ENCODE assay signal across 2 cellular contexts in the genomic region with DNA sequence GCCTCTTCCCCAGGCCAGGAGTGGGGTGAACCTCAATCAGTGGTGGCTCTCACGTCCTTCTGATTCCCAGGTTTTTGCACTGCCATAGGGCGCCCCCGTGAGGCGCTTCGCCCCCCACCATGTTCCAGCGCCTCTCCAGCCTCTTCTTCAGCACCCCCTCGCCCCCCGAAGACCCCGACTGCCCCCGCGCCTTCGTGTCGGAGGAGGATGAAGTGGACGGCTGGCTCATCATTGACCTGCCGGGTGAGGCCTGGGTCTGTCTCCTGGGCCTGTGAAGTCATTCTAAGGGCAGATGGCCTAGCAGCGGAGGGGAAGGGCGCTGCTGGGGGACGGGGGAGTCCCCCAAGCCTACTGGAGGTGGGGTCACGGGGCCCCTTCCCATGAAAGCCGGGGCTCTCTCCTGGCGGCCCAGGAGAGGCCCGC.
TF ChIP-seq lines count a peak whose summit lies in the region.

No MANE protein-coding gene starts in this region.

TF ChIP-seq in IMR-90, 13 proteins besides CTCF, POLR2A, EP300 and RAD21:
- TF ChIP-seq FOS (IDR thresholded peaks at IDR 0.05; ENCODE audit: low read depth, low read length) (no peak), RFX5 (IDR thresholded peaks at IDR 0.05; ENCODE audit: low read depth, low read length) (no peak), RCOR1 (IDR thresholded peaks at IDR 0.05; ENCODE audit: insufficient replicate concordance, low read length) (no peak), MAZ (IDR thresholded peaks at IDR 0.05; ENCODE audit: borderline replicate concordance, low read depth, low read length) (0 out of 2 replicates have a peak, but pooled peaks have one; percentile 3), CHD1 (IDR thresholded peaks at IDR 0.05; ENCODE audit: low read depth, low read length) (no peak), MXI1 (IDR thresholded peaks at IDR 0.05; ENCODE audit: borderline replicate concordance, low read depth, low read length) (no peak), NFE2L2 (IDR thresholded peaks at IDR 0.05; ENCODE audit: low read depth, low read length) (no peak), SMC3 (IDR thresholded peaks at IDR 0.05; ENCODE audit: low read depth, low read length) (0 out of 2 replicates have a peak, but pooled peaks have one; percentile 14), BHLHE40 (IDR thresholded peaks at IDR 0.05; ENCODE audit: low read depth, low read length) (no peak)
- TF ChIP-seq, protein P1, sequence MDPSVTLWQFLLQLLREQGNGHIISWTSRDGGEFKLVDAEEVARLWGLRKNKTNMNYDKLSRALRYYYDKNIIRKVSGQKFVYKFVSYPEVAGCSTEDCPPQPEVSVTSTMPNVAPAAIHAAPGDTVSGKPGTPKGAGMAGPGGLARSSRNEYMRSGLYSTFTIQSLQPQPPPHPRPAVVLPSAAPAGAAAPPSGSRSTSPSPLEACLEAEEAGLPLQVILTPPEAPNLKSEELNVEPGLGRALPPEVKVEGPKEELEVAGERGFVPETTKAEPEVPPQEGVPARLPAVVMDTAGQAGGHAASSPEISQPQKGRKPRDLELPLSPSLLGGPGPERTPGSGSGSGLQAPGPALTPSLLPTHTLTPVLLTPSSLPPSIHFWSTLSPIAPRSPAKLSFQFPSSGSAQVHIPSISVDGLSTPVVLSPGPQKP (IDR thresholded peaks at IDR 0.05; ENCODE audit: borderline replicate concordance, low read depth, low read length) = no peak

TF ChIP-seq in K562, 482 proteins besides CTCF, POLR2A, EP300 and RAD21:
- TF ChIP-seq ZNF79 (CRISPR knock-in tag; IDR thresholded peaks at IDR 0.05; ENCODE audit: low read depth) (no peak), SMC3 (conservative IDR thresholded peaks at IDR 0.05; ENCODE audit: insufficient read depth, low read depth, low read length) (peak; percentile 42; the same call in 1 of the 2 replicates), ZNF395 (CRISPR knock-in tag; IDR thresholded peaks at IDR 0.05) (0 out of 2 replicates have a peak, but pooled peaks have one; percentile 19), YY1 (IDR thresholded peaks at IDR 0.05; ENCODE audit: borderline replicate concordance in 1 of 3, control insufficient read depth in 1 of 3, extremely low read depth in 1 of 3, insufficient read depth in 3 of 3, insufficient read length in 1 of 3, insufficient replicate concordance in 2 of 3, low read depth in 1 of 3, low read length in 2 of 3) (peak in 2 of 3 experiments; percentile 2 to 15), MCM3 (IDR thresholded peaks at IDR 0.05) (no peak), KDM1A (IDR thresholded peaks at IDR 0.05) (no peak), ZNF778 (CRISPR knock-in tag; IDR thresholded peaks at IDR 0.05) (no peak), ZBTB7A (IDR thresholded peaks at IDR 0.05; ENCODE audit: borderline replicate concordance, control insufficient read depth, low read depth, low read length) (peak; percentile 93), FOXK2 (conservative IDR thresholded peaks at IDR 0.05 in 1 of 2, IDR thresholded peaks at IDR 0.05 in 1 of 2; ENCODE audit: low read depth in 2 of 2) (no peak)
- TF ChIP-seq, protein P2, sequence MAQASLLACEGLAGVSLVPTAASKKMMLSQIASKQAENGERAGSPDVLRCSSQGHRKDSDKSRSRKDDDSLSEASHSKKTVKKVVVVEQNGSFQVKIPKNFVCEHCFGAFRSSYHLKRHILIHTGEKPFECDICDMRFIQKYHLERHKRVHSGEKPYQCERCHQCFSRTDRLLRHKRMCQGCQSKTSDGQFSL (CRISPR knock-in tag; IDR thresholded peaks at IDR 0.05) = peak; percentile 45; the same call in 1 of the 2 replicates
- TF ChIP-seq, protein P2 (tag; IDR thresholded peaks at IDR 0.05) = no peak
